ENCODE assay signal across 8 cellular contexts in genomic region chr16:87780385-87780989, GRCh38. TPM values are rescaled to one million over a fixed set of nuclear protein-coding genes. Genes with fewer than 3 reads are reported as not detected.
A peak's percentile ranks its signal among the peaks of the same experiment; 100 is the strongest.
DNase-seq lines count a peak whose midpoint lies in the region; ATAC-seq and TF ChIP-seq lines count a peak whose summit lies in the region.

No MANE protein-coding gene starts in this region.

- CTCF ChIA-PET in Panc1 (lab: Charles Lee): interaction anchor here (0.7 to 2.2 kb wide), 2 partner anchors 70 to 128 kb away, joined by 10 to 11 read pairs; no protein-coding TSS in a partner anchor

- no peak overlapping the region for H2AFZ ChIP-seq in mesenchymal stem cell (ENCODE audit: low read depth, low read length)

- intact Hi-C loops in Panc1 (cut with micrococcal nuclease; ENCODE audit: unreplicated experiment): no loop called here

- no peak overlapping the region for H2BK5ac ChIP-seq in mesenchymal stem cell (ENCODE audit: low read depth, low read length, poor library complexity, severe bottlenecking)

- H3K4me3 ChIP-seq in Panc1 (ENCODE audit: low read depth in 2 of 2, low read length in 2 of 2): no peak overlapping the region
- H3K4me3 ChIP-seq in mesenchymal stem cell (ENCODE audit: insufficient read depth in 1 of 2, low read depth in 1 of 2, low read length in 2 of 2): no peak overlapping the region

- no peaks in the 10 kb centered on the region for H3K9me3 ChIP-seq in Panc1 (ENCODE audit: control insufficient read depth, insufficient read depth, low read depth, low read length)
- no peaks in the 10 kb centered on the region for H3K9me3 ChIP-seq in mesenchymal stem cell (ENCODE audit: control insufficient read depth, low read length)

- TF ChIP-seq CTCF in Panc1 (IDR thresholded peaks at IDR 0.05): no peak

- H3K23ac ChIP-seq in mesenchymal stem cell (ENCODE audit: low read length in 2 of 2): no peak overlapping the region

- H2BK120ac ChIP-seq in mesenchymal stem cell (ENCODE audit: low read depth, low read length): no peak overlapping the region

- no peak overlapping the region for H2BK15ac ChIP-seq in mesenchymal stem cell (ENCODE audit: low read depth, poor library complexity, severe bottlenecking)

- H3K4me1 ChIP-seq in Panc1 (ENCODE audit: control insufficient read depth, insufficient read depth, low read length) (peaks cover 9% of the 10 kb centered on the region), mesenchymal stem cell (ENCODE audit: control insufficient read depth, insufficient read depth, low read depth, low read length) (peaks cover 20% of the 10 kb centered on the region)

- H3K18ac ChIP-seq in mesenchymal stem cell (ENCODE audit: low read depth in 1 of 2, low read length in 2 of 2): peak overlapping the region in 1 of 2 experiments; percentile 59

- H3K4me2 ChIP-seq in mesenchymal stem cell (ENCODE audit: low read length, poor library complexity, severe bottlenecking): no peak overlapping the region

- no peaks in the 10 kb centered on the region for H3K36me3 ChIP-seq in Panc1 (ENCODE audit: control insufficient read depth, insufficient read depth, low read length)
- no peaks in the 10 kb centered on the region for H3K36me3 ChIP-seq in mesenchymal stem cell (ENCODE audit: control insufficient read depth in 1 of 2, insufficient read depth in 2 of 2, low read depth in 1 of 2, low read length in 2 of 2)

- H3K79me1 ChIP-seq in mesenchymal stem cell (replicated peaks; ENCODE audit: low read length, poor library complexity, severe bottlenecking): no peaks in the 10 kb centered on the region

- H4K8ac ChIP-seq in mesenchymal stem cell (ENCODE audit: low read length): peak overlapping the region; percentile 87

- ATAC-seq in GM21717 (IDR thresholded peaks at IDR 0.05; ENCODE audit: unreplicated experiment) (peak; percentile 30), Panc1 (no peak), GM18517 (IDR thresholded peaks at IDR 0.05; ENCODE audit: unreplicated experiment) (no peak), GM21526 (IDR thresholded peaks at IDR 0.05; ENCODE audit: low FRiP score, unreplicated experiment) (no peak)

- H3K4ac ChIP-seq in mesenchymal stem cell (ENCODE audit: low read depth in 1 of 2, low read length in 2 of 2): peak overlapping the region in 1 of 2 experiments; percentile 56

- no peak overlapping the region for H3K9ac ChIP-seq in mesenchymal stem cell (ENCODE audit: low read length)

- in situ Hi-C loops in Panc1 (cut with HindIII; ENCODE audit: low pct_unique_long_range_greater_than_20kb, low sequenced_read_pairs): no loop called here

- no peak overlapping the region for H2AK5ac ChIP-seq in mesenchymal stem cell (ENCODE audit: low read length, severe bottlenecking)

- peak overlapping the region in 1 of 2 experiments; percentile 68 for H2BK12ac ChIP-seq in mesenchymal stem cell (ENCODE audit: low read length in 2 of 2)

- 83% methylated on average over 9 of the region's 10 CpGs for WGBS in mesenchymal stem cell

- no TSS peak for BruUV-seq in Panc1 (replicated peaks; lab: Mats Ljungman, UMichigan)

- H3K27me3 ChIP-seq in Panc1 (ENCODE audit: control insufficient read depth, insufficient read depth, low read length) (no peaks in the 10 kb centered on the region), mesenchymal stem cell (ENCODE audit: control insufficient read depth in 1 of 2, insufficient read depth in 1 of 2, low read length in 2 of 2) (peaks cover 0 to 26% of the 10 kb centered on the region in 2 experiments)

- peak overlapping the region; percentile 91 for H3K27ac ChIP-seq in Panc1 (ENCODE audit: low read length)
- no peak overlapping the region for H3K27ac ChIP-seq in mesenchymal stem cell (ENCODE audit: low read length, poor library complexity, severe bottlenecking)

- H4K91ac ChIP-seq in mesenchymal stem cell (ENCODE audit: low read length): peak overlapping the region; percentile 78

- POLR2A ChIA-PET in Panc1 (lab: Charles Lee): no interaction called here

- H3K14ac ChIP-seq in mesenchymal stem cell (ENCODE audit: low read length in 2 of 2): no peak overlapping the region

- DNase-seq in Ammon's horn (ENCODE audit: low spot score) (peak; percentile 81), Panc1 (ENCODE audit: low read depth, low spot score) (no peak), mesenchymal stem cell (no peak), iPS-NIHi11 (ENCODE audit: low spot score) (no peak)
- DNase-seq in activated gamma-delta T cell treated with anti-CD3 and anti-CD28 coated beads, Interleukin-2, amount 50 U/mL, for 16 hours (ENCODE audit: low read depth): peak; percentile 38

RNA-seq across cellular contexts. Expression of gene KLHDC4, which starts 14.7 kb away (rescaled TPM):
- total RNA-seq in Panc1 (2021; ENCODE audit: unreplicated experiment): 50.7 TPM
- 43.3 TPM for polyA plus RNA-seq in Panc1 (2012; ENCODE audit: insufficient read length)
- 9.4 TPM for polyA plus RNA-seq in mesenchymal stem cell (2013, experiment 1 of 2)
- 8.5 TPM for polyA plus RNA-seq in mesenchymal stem cell (2013, experiment 2 of 2)

Comparison
In these comparisons a context has a peak if more than half of its experiments do, and no peak if none do; other contexts are left out.
1. DNase-seq: peak in Ammon's horn (single experiment) and activated gamma-delta T cell treated with anti-CD3 and anti-CD28 coated beads, Interleukin-2, amount 50 U/mL, for 16 hours (single experiment); none in Panc1 (single experiment), mesenchymal stem cell (single experiment) and iPS-NIHi11 (single experiment).